In genomic region chr6:26032387-26033131, GRCh38 we compare ENCODE assay signal across 1 cellular context.
TF ChIP-seq lines count a peak whose summit lies in the region.

No MANE protein-coding gene starts in this region.

TF ChIP-seq in K562, 482 proteins besides CTCF, POLR2A, EP300 and RAD21 (continued from another document and continues in another):
- TF ChIP-seq FIP1L1 (IDR thresholded peaks at IDR 0.05; ENCODE audit: low read depth, low read length, poor library complexity, severe bottlenecking) (peak; percentile 95), GTF3C2 (IDR thresholded peaks at IDR 0.05; ENCODE audit: borderline replicate concordance, extremely low read depth, insufficient read length) (peak; percentile 40), RHOXF2B (CRISPR knock-in tag; conservative IDR thresholded peaks at IDR 0.05) (0 out of 2 replicates have a peak, but pooled peaks have one; percentile 22), FUS (optimal IDR thresholded peaks at IDR 0.05; ENCODE audit: low read depth, low read length) (no peak), PTBP1 (IDR thresholded peaks at IDR 0.05; ENCODE audit: low read depth, low read length) (no peak), ETS1 (conservative IDR thresholded peaks at IDR 0.05; ENCODE audit: control insufficient read depth, low read depth, low read length) (peak; percentile 65; the same call in 1 of the 2 replicates), NFIX (CRISPR knock-in tag; IDR thresholded peaks at IDR 0.05; ENCODE audit: low read depth) (no peak), FOXA1 (IDR thresholded peaks at IDR 0.05; ENCODE audit: borderline replicate concordance) (no peak), ZNF395 (CRISPR knock-in tag; IDR thresholded peaks at IDR 0.05) (no peak; the same call in 1 of the 2 replicates), ATF3 (IDR thresholded peaks at IDR 0.05) (no peak; the same call in 1 of the 2 replicates), ATF3 (CRISPR knock-in tag; conservative IDR thresholded peaks at IDR 0.05) (no peak), TFAM (CRISPR knock-in tag; conservative IDR thresholded peaks at IDR 0.05) (no peak), CTCFL (IDR thresholded peaks at IDR 0.05; ENCODE audit: borderline replicate concordance, insufficient read depth, low read depth, low read length, poor library complexity, severe bottlenecking) (no peak), TEAD4 (IDR thresholded peaks at IDR 0.05; ENCODE audit: low read length) (no peak; the same call in 1 of the 2 replicates), TEAD4 (CRISPR knock-in tag; IDR thresholded peaks at IDR 0.05; ENCODE audit: borderline replicate concordance) (0 out of 2 replicates have a peak, but pooled peaks have one; percentile 44), HNRNPK (IDR thresholded peaks at IDR 0.05; ENCODE audit: low read depth, low read length, poor library complexity, severe bottlenecking) (no peak), SNAPC5 (CRISPR knock-in tag; IDR thresholded peaks at IDR 0.05) (no peak), JUNB (CRISPR knock-in tag; conservative IDR thresholded peaks at IDR 0.05) (no peak), MECOM (CRISPR knock-in tag; IDR thresholded peaks at IDR 0.05) (peak; percentile 4; the same call in 1 of the 2 replicates), POLR2AphosphoS5 (IDR thresholded peaks at IDR 0.05; ENCODE audit: control insufficient read depth, insufficient read depth, low read depth, low read length) (peak; percentile 34; the same call in 1 of the 2 replicates), PTTG1 (tag; IDR thresholded peaks at IDR 0.05; ENCODE audit: low read depth) (no peak), ZNF592 (IDR thresholded peaks at IDR 0.05) (no peak; the same call in 1 of the 2 replicates), ZNF511 (CRISPR knock-in tag; IDR thresholded peaks at IDR 0.05) (no peak), CBX8 (IDR thresholded peaks at IDR 0.05; ENCODE audit: borderline replicate concordance, extremely low read depth, low read depth, low read length, poor library complexity, severe bottlenecking) (no peak), CHCHD3 (CRISPR knock-in tag; IDR thresholded peaks at IDR 0.05) (no peak; the same call in 1 of the 2 replicates), BRD9 (IDR thresholded peaks at IDR 0.05; ENCODE audit: low read depth, partially characterized antibody) (no peak), RFX7 (CRISPR knock-in tag; IDR thresholded peaks at IDR 0.05) (no peak), ZBTB33 (CRISPR knock-in tag; IDR thresholded peaks at IDR 0.05) (no peak), SIRT6 (IDR thresholded peaks at IDR 0.05; ENCODE audit: low read depth, low read length) (no peak), RAD51 (IDR thresholded peaks at IDR 0.05; ENCODE audit: borderline replicate concordance, low read depth) (no peak), HIVEP1 (CRISPR knock-in tag; IDR thresholded peaks at IDR 0.05) (no peak), MCM3 (IDR thresholded peaks at IDR 0.05) (no peak), PHB2 (IDR thresholded peaks at IDR 0.05; ENCODE audit: low read depth) (no peak), ZNF75A (CRISPR knock-in tag; IDR thresholded peaks at IDR 0.05) (no peak), CBFA2T2 (conservative IDR thresholded peaks at IDR 0.05) (no peak), PML (IDR thresholded peaks at IDR 0.05; ENCODE audit: low read length) (no peak), AFF1 (IDR thresholded peaks at IDR 0.05; ENCODE audit: low read depth in 1 of 2, partially characterized antibody in 2 of 2) (peak in 1 of 2 experiments; percentile 2), ZNF445 (CRISPR knock-in tag; IDR thresholded peaks at IDR 0.05; ENCODE audit: low read depth) (0 out of 2 replicates have a peak, but pooled peaks have one; percentile 48), MCM5 (IDR thresholded peaks at IDR 0.05; ENCODE audit: low read depth) (no peak)
